Comparison of ENCODE assay signal across 27 cellular contexts in genomic region chr7:37508063-37508462, GRCh38. TPM values are rescaled to one million over a fixed set of nuclear protein-coding genes. Genes with fewer than 3 reads are reported as not detected.
"Had no signal": no experiment of that assay in that cellular context is flagged by ENCODE, and none has a peak within 500 bp of the region (broad histone marks: within the 10 kb centered on the region; RNA-seq: fewer than 3 reads in every experiment).

No MANE protein-coding gene starts in this region.

- H3K4me3 ChIP-seq: K562, SJSA1 had no signal

- H3K36me3 ChIP-seq: SJSA1 had no signal

- H3K27me3 ChIP-seq: SJSA1 had no signal

- H3K4me1 ChIP-seq: SJSA1 had no signal

- DNase-seq: activated CD4-positive, alpha-beta T cell treated with anti-CD3 and anti-CD28 coated beads for 48 hours; activated CD4-positive, alpha-beta T cell treated with anti-CD3 and anti-CD28 coated beads, Interleukin-2, amount 50 U/mL, for 4 hours; activated CD8-positive, alpha-beta memory T cell treated with anti-CD3 and anti-CD28 coated beads, Interleukin-2, amount 50 U/mL, for 48 hours; activated CD8-positive, alpha-beta T cell treated with anti-CD3 and anti-CD28 coated beads, Interleukin-2, amount 10 ng/mL, durations not matched to agents 7 days and 5 days; activated effector memory CD4-positive, alpha-beta T cell treated with anti-CD3 and anti-CD28 coated beads, Interleukin-2, amount 50 U/mL, for 16 hours; activated naive CD4-positive, alpha-beta T cell treated with Interleukin-2 at 50 U/mL for 16 hours; activated T-cell treated with anti-CD3 and anti-CD28 coated beads, Interleukin-2, amount 50 U/mL, for 1 hour; amygdala; Karpas-422; MM.1S; NCI-H1105; NCI-H1436; NCI-H1694 treated with DMSO at 0.1 percent for 48 hours; NCI-H2029 treated with DMSO at 0.1 percent for 48 hours; NCI-H510A treated with DMSO at 0.1 percent for 48 hours; NCI-H69; NK-92 treated with Interleukin-12 subunit alpha and Interleukin-12 subunit beta, amount 100 ng/mL, for 24 hours; OCI-M1; Right ventricle myocardium superior; RPMI8226 had no signal

- H3K36me3 Mint-ChIP-seq: activated naive CD4-positive, alpha-beta T cell treated with anti-CD3 and anti-CD28 coated beads, Interleukin-2, amount 50 U/mL, for 72 hours; brain had no signal

- H3K9me3 ChIP-seq: SJSA1 had no signal

- ATAC-seq: activated CD4-positive, CD25-positive, alpha-beta regulatory T cell treated with anti-CD3 and anti-CD28 coated beads, Interleukin-2, amount 50 U/mL, for 24 hours; activated CD8-positive, alpha-beta T cell treated with anti-CD3 and anti-CD28 coated beads, Interleukin-2, amount 10 ng/mL, durations not matched to agents 7 days and 5 days; activated naive CD4-positive, alpha-beta T cell treated with anti-CD3 and anti-CD28 coated beads, Interleukin-2, amount 50 U/mL, for 72 hours; K562; Panc1 had no signal

- H3K4me3 Mint-ChIP-seq: activated CD8-positive, alpha-beta T cell treated with anti-CD3 and anti-CD28 coated beads, Interleukin-2, amount 10 ng/mL, durations not matched to agents 7 days and 5 days; brain; T-helper 1 cell treated with Interleukin-12 subunit alpha and Interleukin-12 subunit beta and Interleukin-4 antibody, amounts not matched to agents 30 μg/mL and 1 μg/mL, for 36 hours had no signal

- H3K9me3 Mint-ChIP-seq: activated naive CD4-positive, alpha-beta T cell treated with anti-CD3 and anti-CD28 coated beads, Interleukin-2, amount 50 U/mL, for 72 hours; T-helper 1 cell treated with Interleukin-12 subunit alpha and Interleukin-12 subunit beta and Interleukin-4 antibody, amounts not matched to agents 30 μg/mL and 1 μg/mL, for 36 hours had no signal

- H3K27ac Mint-ChIP-seq: activated CD8-positive, alpha-beta T cell treated with anti-CD3 and anti-CD28 coated beads, Interleukin-2, amount 10 ng/mL, durations not matched to agents 7 days and 5 days; activated naive CD4-positive, alpha-beta T cell treated with anti-CD3 and anti-CD28 coated beads, Interleukin-2, amount 50 U/mL, for 72 hours; brain; T-helper 1 cell treated with Interleukin-12 subunit alpha and Interleukin-12 subunit beta and Interleukin-4 antibody, amounts not matched to agents 30 μg/mL and 1 μg/mL, for 36 hours had no signal

- H3K27ac ChIP-seq: SJSA1 had no signal

RNA-seq across cellular contexts. Expression of gene ELMO1, which starts 59.4 kb away (rescaled TPM):
- total RNA-seq: SJSA1 had no signal
